Comparison of ENCODE assay signal across 15 cellular contexts in genomic region chr20:47231382-47232042, GRCh38.
DNase-seq lines count a peak whose midpoint lies in the region; ATAC-seq and TF ChIP-seq lines count a peak whose summit lies in the region.
"Had no signal": no experiment of that assay in that cellular context is flagged by ENCODE, and none has a peak within 500 bp of the region (broad histone marks: within the 10 kb centered on the region; RNA-seq: fewer than 3 reads in every experiment).

No MANE protein-coding gene starts in this region.

- no peak overlapping the region for H3K14ac ChIP-seq in H9 (ENCODE audit: insufficient read depth, low read length)

- no peak overlapping the region for H4K8ac ChIP-seq in H9 (replicated peaks; ENCODE audit: insufficient read length, low read depth, low read length)

- H3K36me3 Mint-ChIP-seq in H9 (ENCODE audit: insufficient read depth in 1 of 3, low read depth in 3 of 3) (peaks cover 55 to 91% (median 83%) of the 10 kb centered on the region in 3 experiments), Calu3 (ENCODE audit: insufficient read depth, unreplicated experiment) (peaks cover 54% of the 10 kb centered on the region)
- H3K36me3 Mint-ChIP-seq in activated T-helper 17 cell treated with anti-CD3 and anti-CD28 coated beads, Interleukin-2, amount 50 U/mL, for 72 hours (ENCODE audit: low read depth) = peaks cover 93% of the 10 kb centered on the region

- intact Hi-C loops in Calu3 (cut with micrococcal nuclease; ENCODE audit: unreplicated experiment) = no loop called here

- no peaks in the 10 kb centered on the region for H3K9me3 Mint-ChIP-seq in H9
- no peaks in the 10 kb centered on the region for H3K9me3 Mint-ChIP-seq in activated T-helper 17 cell treated with anti-CD3 and anti-CD28 coated beads, Interleukin-2, amount 50 U/mL, for 72 hours
- H3K9me3 Mint-ChIP-seq in Calu3 (ENCODE audit: low read depth, unreplicated experiment) = no peaks in the 10 kb centered on the region
- H3K9me3 Mint-ChIP-seq: T-helper 2 cell treated with Interferon-gamma antibody and Interleukin-4, amounts not matched to agents 5 μg/mL and 100 μg/mL, for 36 hours had no signal

- no peak overlapping the region for H3K4ac ChIP-seq in H9 (ENCODE audit: low read depth, low read length)

- no peak overlapping the region for H4K91ac ChIP-seq in H9 (ENCODE audit: insufficient read length, low read depth, low read length)

- no peaks in the 10 kb centered on the region for H3K27me3 Mint-ChIP-seq in H9 (ENCODE audit: low read depth)
- no peaks in the 10 kb centered on the region for H3K27me3 Mint-ChIP-seq in activated T-helper 17 cell treated with anti-CD3 and anti-CD28 coated beads, Interleukin-2, amount 50 U/mL, for 72 hours
- no peaks in the 10 kb centered on the region for H3K27me3 Mint-ChIP-seq in Calu3 (ENCODE audit: unreplicated experiment)

- H3K9ac ChIP-seq in H9 (ENCODE audit: extremely low read depth, insufficient read length, low read length) = no peak overlapping the region
- H3K9ac ChIP-seq in smooth muscle cell (ENCODE audit: low read depth) = no peak overlapping the region
- H3K9ac ChIP-seq: KMS-11 had no signal

- H2BK5ac ChIP-seq in H9 (ENCODE audit: insufficient read length, low read length) = no peak overlapping the region

- H3K36me3 ChIP-seq in smooth muscle cell (ENCODE audit: low read depth) = peaks cover 12% of the 10 kb centered on the region

- peak overlapping the region; percentile 59 to 85 (median 76) for H3K27ac Mint-ChIP-seq in H9
- peak overlapping the region; percentile 1 for H3K27ac Mint-ChIP-seq in activated T-helper 17 cell treated with anti-CD3 and anti-CD28 coated beads, Interleukin-2, amount 50 U/mL, for 72 hours
- no peak overlapping the region for H3K27ac Mint-ChIP-seq in Calu3 (ENCODE audit: unreplicated experiment)
- H3K27ac Mint-ChIP-seq: T-helper 2 cell treated with Interferon-gamma antibody and Interleukin-4, amounts not matched to agents 5 μg/mL and 100 μg/mL, for 36 hours had no signal

- H2BK120ac ChIP-seq in H9 (ENCODE audit: low read depth, low read length, poor library complexity, severe bottlenecking) = no peak overlapping the region

- H3T11ph ChIP-seq in H9 (ENCODE audit: low read length) = no peak overlapping the region

- no peaks in the 10 kb centered on the region for H3K9me3 ChIP-seq in H9 (ENCODE audit: control insufficient read depth, low read depth, low read length)
- no peaks in the 10 kb centered on the region for H3K9me3 ChIP-seq in smooth muscle cell (replicated peaks; ENCODE audit: low read depth)

- H3K27me3 ChIP-seq in H9 (ENCODE audit: insufficient read depth, low read length) (no peaks in the 10 kb centered on the region), smooth muscle cell (ENCODE audit: low read depth) (no peaks in the 10 kb centered on the region)

- no CpG with 5 or more reads among the region's 16 CpGs for WGBS in H9 (ENCODE audit: extremely low coverage, insufficient read length, low lambda C conversion rate)
- 89% methylated on average over 16 of the region's 16 CpGs for WGBS in smooth muscle cell (ENCODE audit: low lambda C conversion rate)

- CTCF ChIA-PET in Calu3 (lab: Charles Lee) = interaction anchor here (0.7 kb wide), 1 partner anchor 14 kb away, joined by 4 read pairs; no protein-coding TSS in a partner anchor

- H3K27ac ChIP-seq in H9 (ENCODE audit: insufficient read length, low read depth, low read length) (no peak overlapping the region), smooth muscle cell (ENCODE audit: low read depth) (peak overlapping the region; percentile 47)
- H3K27ac ChIP-seq: epithelial cell of prostate, KMS-11 had no signal

- no peak overlapping the region for H3K4me2 ChIP-seq in H9 (ENCODE audit: insufficient read depth, insufficient read length, low read length)
- peak overlapping the region; percentile 7 for H3K4me2 ChIP-seq in smooth muscle cell
- H3K4me2 ChIP-seq: KMS-11 had no signal

- no peak overlapping the region for H2AFZ ChIP-seq in H9 (ENCODE audit: low read length)
- no peak overlapping the region for H2AFZ ChIP-seq in smooth muscle cell (ENCODE audit: low read depth)

- TF ChIP-seq CTCF in H9 (conservative IDR thresholded peaks at IDR 0.05) = no peak
- no peak for TF ChIP-seq CTCF in smooth muscle cell (IDR thresholded peaks at IDR 0.05; ENCODE audit: borderline replicate concordance, insufficient read depth, poor library complexity, severe bottlenecking)
- no peak for TF ChIP-seq CTCF in Calu3 (IDR thresholded peaks at IDR 0.05; ENCODE audit: unreplicated experiment)

- H3K79me2 ChIP-seq in H9 (ENCODE audit: insufficient read depth, low read length) (no peaks in the 10 kb centered on the region), smooth muscle cell (ENCODE audit: low read depth) (peaks cover 4% of the 10 kb centered on the region)

- H2BK15ac ChIP-seq in H9 (ENCODE audit: low read depth, low read length) = no peak overlapping the region

- no peak overlapping the region for H3K23ac ChIP-seq in H9 (ENCODE audit: insufficient read length, low read depth, low read length)

- H2AK5ac ChIP-seq in H9 (ENCODE audit: insufficient read length, low read length) = no peak overlapping the region

- H3K4me3 Mint-ChIP-seq in H9 = no peak overlapping the region
- no peak overlapping the region for H3K4me3 Mint-ChIP-seq in activated T-helper 17 cell treated with anti-CD3 and anti-CD28 coated beads, Interleukin-2, amount 50 U/mL, for 72 hours
- no peak overlapping the region for H3K4me3 Mint-ChIP-seq in Calu3 (ENCODE audit: low read depth, unreplicated experiment)
- H3K4me3 Mint-ChIP-seq: T-helper 2 cell treated with Interferon-gamma antibody and Interleukin-4, amounts not matched to agents 5 μg/mL and 100 μg/mL, for 36 hours had no signal

- no peak overlapping the region for H3K4me3 ChIP-seq in smooth muscle cell

- no peak overlapping the region for H3K18ac ChIP-seq in H9 (ENCODE audit: insufficient read length, low read depth, low read length)

- no peak for ATAC-seq in activated T-helper 17 cell treated with anti-CD3 and anti-CD28 coated beads, Interleukin-2, amount 50 U/mL, for 72 hours (replicated peaks)
- no peak for ATAC-seq in HG03460 (IDR thresholded peaks at IDR 0.05; ENCODE audit: unreplicated experiment)

- H3K4me1 Mint-ChIP-seq in H9 = peaks cover 9 to 28% of the 10 kb centered on the region in 2 experiments
- no peaks in the 10 kb centered on the region for H3K4me1 Mint-ChIP-seq in activated T-helper 17 cell treated with anti-CD3 and anti-CD28 coated beads, Interleukin-2, amount 50 U/mL, for 72 hours
- no peaks in the 10 kb centered on the region for H3K4me1 Mint-ChIP-seq in Calu3 (ENCODE audit: low read depth, unreplicated experiment)

- H3K23me2 ChIP-seq in H9 (ENCODE audit: insufficient read length, low read depth, low read length, poor library complexity, severe bottlenecking) = no peaks in the 10 kb centered on the region

- H2BK12ac ChIP-seq in H9 (ENCODE audit: insufficient read length, low read depth, low read length) = no peak overlapping the region

- H4K20me1 ChIP-seq in H9 (ENCODE audit: control insufficient read depth, insufficient read depth, insufficient read length) (no peaks in the 10 kb centered on the region), smooth muscle cell (ENCODE audit: low read depth) (peaks cover 15% of the 10 kb centered on the region)

- H3K79me1 ChIP-seq in H9 (ENCODE audit: insufficient read depth, low read depth, low read length, poor library complexity, severe bottlenecking) = no peaks in the 10 kb centered on the region

- H3K56ac ChIP-seq in H9 (ENCODE audit: insufficient read length, low read depth, low read length) = no peak overlapping the region

- H3K4me1 ChIP-seq in H9 (ENCODE audit: insufficient read depth, low read length) (no peaks in the 10 kb centered on the region), smooth muscle cell (ENCODE audit: low read depth) (no peaks in the 10 kb centered on the region)

- BruUV-seq in Calu3 (replicated peaks; lab: Mats Ljungman, UMichigan) = no TSS peak

- H3F3A ChIP-seq in smooth muscle cell (ENCODE audit: low read depth) = no peaks in the 10 kb centered on the region

- DNase-seq in H9 = no peak
- peak; percentile 89 for DNase-seq in fibroblast of peridontal ligament (ENCODE audit: extremely low read depth)
- no peak for DNase-seq in smooth muscle cell (lab: John Stamatoyannopoulos, UW; ENCODE audit: unreplicated experiment)
- no peak for DNase-seq in Calu3
- DNase-seq in DMS53 (lab: John Stamatoyannopoulos, UW) = no peak
- DNase-seq: activated CD4-positive, alpha-beta T cell treated with anti-CD3 and anti-CD28 coated beads, Interleukin-2, amount 50 U/mL, for 1 hour; NCI-H1436; NCI-H526 treated with DMSO at 0.1 percent for 48 hours; RPMI8226; small intestine had no signal

- no peak overlapping the region for H4K5ac ChIP-seq in H9 (ENCODE audit: insufficient read length, low read depth, low read length)

- H2BK20ac ChIP-seq in H9 (ENCODE audit: low read depth, low read length, poor library complexity, severe bottlenecking) = no peak overlapping the region
